ENCODE assay signal across 30 cellular contexts in the genomic region with DNA sequence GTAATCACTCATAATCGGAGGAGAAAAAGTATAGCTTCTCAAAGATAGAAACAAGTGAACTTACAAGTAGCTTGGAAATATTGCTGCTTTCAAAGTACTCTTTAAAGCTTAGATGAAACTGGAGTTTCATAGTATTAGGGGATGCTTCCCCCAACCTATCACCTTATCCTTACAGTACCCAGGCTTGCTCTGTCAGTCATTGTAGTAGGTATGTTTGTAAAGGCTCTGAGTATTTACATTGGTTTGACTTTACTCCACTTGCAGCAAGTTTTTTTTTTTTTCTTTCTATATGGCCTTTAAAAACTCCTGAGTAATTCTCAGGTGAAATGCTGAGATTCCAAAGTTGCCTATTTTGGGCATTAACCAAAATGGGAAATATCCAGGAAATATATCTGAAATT.
"Had no signal": no experiment of that assay in that cellular context is flagged by ENCODE, and none has a peak within 500 bp of the region (broad histone marks: within the 10 kb centered on the region; RNA-seq: fewer than 3 reads in every experiment).

No MANE protein-coding gene starts in this region.

- H3K36me3 ChIP-seq: neutrophil, ovary, transverse colon, uterus had no signal

- DNase-seq: naive thymus-derived CD8-positive, alpha-beta T cell; nephron progenitor cell; nucleus accumbens; ovary; posterior cingulate gyrus; psoas muscle; right cardiac atrium; spleen; stimulated activated CD4-positive, alpha-beta T cell treated with anti-CD3 and anti-CD28 coated beads, Interleukin-12 subunit alpha, Interleukin-12 subunit beta, amount 100 ng/mL, for 4 hours; stimulated activated CD4-positive, alpha-beta T cell treated with anti-CD3 and anti-CD28 coated beads, Interleukin-1b, Interleukin-23, amount 100 ng/mL, for 48 hours; stimulated activated CD4-positive, alpha-beta T cell treated with anti-CD3 and anti-CD28 coated beads, Interleukin-4, amount 100 ng/mL, for 1 hour; stimulated activated CD4-positive, alpha-beta T cell treated with anti-CD3 and anti-CD28 coated beads, Interleukin-4, amount 100 ng/mL, for 4 hours; stimulated activated CD8-positive, alpha-beta memory T cell treated with anti-CD3 and anti-CD28 coated beads, Interleukin-4, amount 100 ng/mL, for 48 hours; stimulated activated naive CD4-positive, alpha-beta T cell; stimulated activated naive CD8-positive, alpha-beta T cell treated with anti-CD3 and anti-CD28 coated beads, Interleukin-15, amount 100 ng/mL, for 72 hours; stimulated activated naive CD8-positive, alpha-beta T cell treated with anti-CD3 and anti-CD28 coated beads, Interleukin-15, Interleukin-2, amounts not matched to agents 100 U/mL and 50 U/mL, for 24 hours; substantia nigra; testis; tibial artery; transverse colon; upper lobe of right lung; uterus had no signal

- H3K4me1 ChIP-seq: parathyroid adenoma, psoas muscle, suprapubic skin, testis, transverse colon, upper lobe of right lung, uterus had no signal

- ATAC-seq: naive thymus-derived CD8-positive, alpha-beta T cell; natural killer cell treated with Interleukin-12 subunit alpha and Interleukin-12 subunit beta and Interleukin-15 and Interleukin-18, amount 100 ng/mL, for 72 hours; psoas muscle; right cardiac atrium; sciatic nerve; stimulated activated memory B cell treated with anti-CD40 and anti-IgM and Interleukin-4, amounts not matched to agents 10 μg/mL and 1 μg/mL and 100 μg/mL, for 72 hours; stimulated activated naive CD8-positive, alpha-beta T cell treated with anti-CD3 and anti-CD28 coated beads, Interleukin-15, amount 100 ng/mL, for 72 hours; stimulated activated naive CD8-positive, alpha-beta T cell treated with anti-CD3 and anti-CD28 coated beads, Interleukin-15, Interleukin-2, amounts not matched to agents 100 U/mL and 50 U/mL, for 24 hours; upper lobe of right lung had no signal

- H3K9ac ChIP-seq: parathyroid adenoma had no signal

- H2AFZ ChIP-seq: parathyroid adenoma had no signal

- H3K9me3 ChIP-seq: neutrophil, ovary, psoas muscle, spleen, suprapubic skin, testis, tibial artery, transverse colon, upper lobe of right lung, uterus had no signal

- H3K4me2 ChIP-seq: smooth muscle cell had no signal

- H3K27ac ChIP-seq: neutrophil, ovary, parathyroid adenoma, psoas muscle, skin epidermis, spleen, suprapubic skin, testis, tibial artery, transverse colon, upper lobe of right lung, uterus had no signal

- H3K27me3 ChIP-seq: neutrophil, ovary, spleen, suprapubic skin, testis, tibial artery, transverse colon, upper lobe of right lung, uterus had no signal

- H3K4me3 ChIP-seq: ovary, psoas muscle, skin epidermis, smooth muscle cell, spleen, suprapubic skin, testis, tibial artery, transverse colon, upper lobe of right lung, uterus had no signal
